In the genomic region with DNA sequence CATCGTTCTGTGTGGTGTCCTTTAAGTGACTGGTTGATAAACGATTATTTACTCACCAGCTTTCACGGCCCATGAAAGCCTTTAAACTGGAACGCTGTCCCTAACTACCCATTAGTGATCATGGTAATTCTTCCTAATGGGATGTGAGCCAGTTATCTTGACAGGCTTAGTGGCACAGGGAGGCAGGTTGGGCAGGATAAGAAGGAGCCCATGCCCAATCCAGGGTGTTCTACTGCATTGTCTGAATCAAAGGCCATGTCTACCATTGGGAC, we compare ENCODE assay signal across 20 cellular contexts.
A peak's percentile ranks its signal among the peaks of the same experiment; 100 is the strongest.
DNase-seq lines count a peak whose midpoint lies in the region; ATAC-seq and TF ChIP-seq lines count a peak whose summit lies in the region.
"Had no signal": no experiment of that assay in that cellular context is flagged by ENCODE, and none has a peak within 500 bp of the region (broad histone marks: within the 10 kb centered on the region; RNA-seq: fewer than 3 reads in every experiment).

No MANE protein-coding gene starts in this region.

- H3K4me2 ChIP-seq in hepatocyte = no peak overlapping the region

- H3K36me3 ChIP-seq in hepatocyte (replicated peaks; ENCODE audit: insufficient read depth, low read depth) = no peaks in the 10 kb centered on the region
- H3K36me3 ChIP-seq: MG63, SJSA1 had no signal

- no peaks in the 10 kb centered on the region for H3K9me3 ChIP-seq in hepatocyte (ENCODE audit: low read depth)
- H3K9me3 ChIP-seq: SJSA1 had no signal

- 38% methylated on average over 4 of the region's 4 CpGs for WGBS in hepatocyte (ENCODE audit: low lambda C conversion rate, missing lambda C conversion rate)

- peaks cover 8% of the 10 kb centered on the region for H3K4me1 ChIP-seq in hepatocyte (ENCODE audit: insufficient read depth)
- H3K4me1 ChIP-seq: SJSA1 had no signal

- H3K27ac ChIP-seq in hepatocyte = peak overlapping the region; percentile 71
- H3K27ac ChIP-seq: HL-60, SJSA1 had no signal

- TF ChIP-seq CTCF in hepatocyte (IDR thresholded peaks at IDR 0.05; ENCODE audit: poor library complexity) = no peak

- H3K9me2 ChIP-seq in hepatocyte (replicated peaks; ENCODE audit: insufficient read depth) = no peaks in the 10 kb centered on the region

- no peaks in the 10 kb centered on the region for H3K27me3 ChIP-seq in hepatocyte
- H3K27me3 ChIP-seq: MG63, SJSA1 had no signal

- ATAC-seq in HG03565 (IDR thresholded peaks at IDR 0.05; ENCODE audit: unreplicated experiment) (no peak), GM18868 (IDR thresholded peaks at IDR 0.05; ENCODE audit: unreplicated experiment) (no peak)
- ATAC-seq: CD8-positive, alpha-beta T cell; HepG2; K562; Panc1 had no signal

- no peak overlapping the region for H2AFZ ChIP-seq in hepatocyte

- no peak overlapping the region for H3K4me3 ChIP-seq in hepatocyte
- H3K4me3 ChIP-seq: K562, MG63, SJSA1 had no signal

- H3K79me2 ChIP-seq in hepatocyte = no peaks in the 10 kb centered on the region

- H4K20me1 ChIP-seq in hepatocyte (ENCODE audit: insufficient read depth, poor library complexity, severe bottlenecking) = no peaks in the 10 kb centered on the region

- DNase-seq in DMS79 (lab: John Stamatoyannopoulos, UW) = peak; percentile 68
- DNase-seq in DMS79 treated with DMSO at 0.1 percent for 48 hours (lab: John Stamatoyannopoulos, UW) = no peak
- peak; percentile 65 for DNase-seq in NCI-H1092 (lab: John Stamatoyannopoulos, UW)
- peak; percentile 84 for DNase-seq in NCI-H82 (lab: John Stamatoyannopoulos, UW)
- DNase-seq in hepatocyte (ENCODE audit: low spot score) = no peak
- no peak for DNase-seq in NCI-H524 (lab: John Stamatoyannopoulos, UW)
- DNase-seq: 8988T; AML-193; C1 segment of cervical spinal cord; CD8-positive, alpha-beta T cell; MG63; NCI-H1436; T-helper 1 cell had no signal

Comparison
In these comparisons a context has a peak if more than half of its experiments do, and no peak if none do; other contexts are left out.
1. DNase-seq: peak in DMS79 (single experiment), NCI-H1092 (single experiment) and NCI-H82 (single experiment); none in DMS79 treated with DMSO at 0.1 percent for 48 hours (single experiment), hepatocyte (single experiment) and NCI-H524 (0 of 2).